In the genomic region with DNA sequence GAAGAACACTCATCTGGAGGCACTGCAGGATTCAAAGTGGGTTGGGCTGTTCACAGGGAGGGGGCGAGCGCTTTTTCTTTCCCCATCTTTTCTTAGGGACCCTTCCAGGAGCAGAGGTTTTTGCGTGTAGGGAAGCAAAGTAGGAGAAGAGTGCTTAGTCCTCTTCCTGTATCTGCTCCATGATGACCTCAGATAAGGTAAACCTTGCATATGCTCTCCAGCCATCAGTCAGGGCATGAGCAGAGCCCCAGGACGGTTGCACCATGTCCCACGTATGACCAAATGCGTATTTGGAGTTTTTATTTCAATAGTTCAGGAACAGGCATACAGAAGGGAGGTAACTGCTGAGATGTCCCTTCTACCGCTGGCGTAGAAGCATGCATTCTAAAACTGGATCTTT, we compare ENCODE assay signal across 15 cellular contexts.
DNase-seq lines count a peak whose midpoint lies in the region; ATAC-seq and TF ChIP-seq lines count a peak whose summit lies in the region.
"Had no signal": no experiment of that assay in that cellular context is flagged by ENCODE, and none has a peak within 500 bp of the region (broad histone marks: within the 10 kb centered on the region; RNA-seq: fewer than 3 reads in every experiment).

No MANE protein-coding gene starts in this region.

- H2AFZ ChIP-seq in hepatocyte, result no peak overlapping the region

- TF ChIP-seq POLR2A in gastrocnemius medialis (IDR thresholded peaks at IDR 0.05), result no peak

- H3K36me3 ChIP-seq in BLaER1, result no peaks in the 10 kb centered on the region
- H3K36me3 ChIP-seq in hepatocyte (replicated peaks; ENCODE audit: insufficient read depth, low read depth), result no peaks in the 10 kb centered on the region
- H3K36me3 ChIP-seq in gastrocnemius medialis, result no peaks in the 10 kb centered on the region

- H3K27me3 ChIP-seq in BLaER1 (no peaks in the 10 kb centered on the region), hepatocyte (no peaks in the 10 kb centered on the region), gastrocnemius medialis (no peaks in the 10 kb centered on the region)

- TF ChIP-seq CTCF in WI38 (IDR thresholded peaks at IDR 0.05; ENCODE audit: low read depth, low read length) (no peak), hepatocyte (IDR thresholded peaks at IDR 0.05; ENCODE audit: poor library complexity) (no peak), gastrocnemius medialis (IDR thresholded peaks at IDR 0.05 in 4 of 5, conservative IDR thresholded peaks at IDR 0.05 in 1 of 5) (no peak)

- 73% methylated on average over 8 of the region's 8 CpGs for WGBS in hepatocyte (ENCODE audit: low lambda C conversion rate, missing lambda C conversion rate)

- H3K4me2 ChIP-seq in BLaER1 (peak overlapping the region; percentile 5), hepatocyte (peak overlapping the region; percentile 62)

- H3K4me1 ChIP-seq in BLaER1 (peaks cover 14% of the 10 kb centered on the region), hepatocyte (ENCODE audit: insufficient read depth) (peaks cover 13% of the 10 kb centered on the region), gastrocnemius medialis (peaks cover 17 to 25% of the 10 kb centered on the region in 2 donors)

- H3K4me3 ChIP-seq in BLaER1 (no peak overlapping the region), WI38 (ENCODE audit: low read depth, low read length) (0 out of 2 replicates have a peak overlapping the region, but pooled peaks have one; percentile 3), hepatocyte (no peak overlapping the region), gastrocnemius medialis (no peak overlapping the region)

- no peaks in the 10 kb centered on the region for H3K9me2 ChIP-seq in hepatocyte (replicated peaks; ENCODE audit: insufficient read depth)

- H4K20me1 ChIP-seq in BLaER1 (no peaks in the 10 kb centered on the region), hepatocyte (ENCODE audit: insufficient read depth, poor library complexity, severe bottlenecking) (no peaks in the 10 kb centered on the region)

- intact Hi-C loops in gastrocnemius medialis (cut with DNase I; ENCODE audit: low total_unique reads), result no loop called here

- peak; percentile 5 to 28 for ATAC-seq in gastrocnemius medialis
- ATAC-seq: natural killer cell; stimulated activated naive CD8-positive, alpha-beta T cell treated with anti-CD3 and anti-CD28 coated beads, Interleukin-15, Interleukin-2, amounts not matched to agents 100 U/mL and 50 U/mL, for 24 hours had no signal

- H3K9me3 ChIP-seq in BLaER1, result no peaks in the 10 kb centered on the region
- no peaks in the 10 kb centered on the region for H3K9me3 ChIP-seq in hepatocyte (ENCODE audit: low read depth)
- H3K9me3 ChIP-seq in gastrocnemius medialis, result no peaks in the 10 kb centered on the region

- no peak overlapping the region for H3K9ac ChIP-seq in BLaER1

- DNase-seq in hepatocyte (ENCODE audit: low spot score) (no peak), gastrocnemius medialis (no peak), ecto neural progenitor cell (ENCODE audit: low spot score) (no peak), NCI-H526 (lab: John Stamatoyannopoulos, UW) (no peak), D341Med (ENCODE audit: low spot score) (no peak)
- DNase-seq in activated CD4-positive, alpha-beta T cell treated with anti-CD3 and anti-CD28 coated beads, Interleukin-2, amount 50 U/mL, for 1 hour, result no peak
- DNase-seq: activated CD4-positive, CD25-positive, alpha-beta regulatory T cell; activated naive CD4-positive, alpha-beta T cell treated with anti-CD3 and anti-CD28 coated beads for 36 hours; DMS79 treated with DMSO at 0.1 percent for 48 hours; natural killer cell; NCI-H1105; NCI-H2227 treated with DMSO at 0.1 percent for 48 hours; stimulated activated naive CD8-positive, alpha-beta T cell treated with anti-CD3 and anti-CD28 coated beads, Interleukin-15, Interleukin-2, amounts not matched to agents 100 U/mL and 50 U/mL, for 24 hours had no signal

- no peaks in the 10 kb centered on the region for H3K79me2 ChIP-seq in hepatocyte

- H3K27ac ChIP-seq in BLaER1 (no peak overlapping the region), hepatocyte (no peak overlapping the region), gastrocnemius medialis (no peak overlapping the region)

- in situ Hi-C loops in gastrocnemius medialis (cut with MboI; ENCODE audit: low sequenced_read_pairs in 4 of 4), result no loop called here
